In the genomic region with DNA sequence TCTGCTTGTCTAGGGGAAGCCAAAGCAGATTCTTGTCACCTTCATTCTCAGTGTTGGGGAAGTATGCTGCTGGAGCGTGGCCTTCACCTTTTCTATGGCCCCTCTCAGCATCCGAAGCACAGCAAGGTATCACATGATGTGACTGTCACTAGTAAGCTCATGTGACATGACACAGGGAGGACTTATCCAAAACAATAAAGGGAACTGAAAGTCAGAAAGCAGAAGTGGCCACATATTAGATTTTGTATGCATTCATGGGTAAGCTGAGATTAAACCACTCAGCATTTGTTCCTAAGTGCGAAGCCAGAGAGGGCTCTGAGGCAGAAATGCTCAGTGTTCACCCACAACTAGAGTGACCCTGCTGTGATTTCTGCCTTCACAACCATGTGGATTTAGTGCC, we compare ENCODE assay signal across 10 cellular contexts.
DNase-seq lines count a peak whose midpoint lies in the region; ATAC-seq and TF ChIP-seq lines count a peak whose summit lies in the region.
"Had no signal": no experiment of that assay in that cellular context is flagged by ENCODE, and none has a peak within 500 bp of the region (broad histone marks: within the 10 kb centered on the region; RNA-seq: fewer than 3 reads in every experiment).

No MANE protein-coding gene starts in this region.

- no peak overlapping the region for H3K4me3 Mint-ChIP-seq in central memory CD8-positive, alpha-beta T cell
- no peak overlapping the region for H3K4me3 Mint-ChIP-seq in activated CD8-positive, alpha-beta memory T cell treated with anti-CD3 and anti-CD28 coated beads, Interleukin-2, amount 10 ng/mL, durations not matched to agents 7 days and 5 days
- no peak overlapping the region for H3K4me3 Mint-ChIP-seq in natural killer cell
- H3K4me3 Mint-ChIP-seq: nephron had no signal

- H3K9me3 ChIP-seq in HAP-1 = no peaks in the 10 kb centered on the region

- intact Hi-C loops in natural killer cell (cut with micrococcal nuclease) = no loop called here

- no peaks in the 10 kb centered on the region for H3K36me3 ChIP-seq in HAP-1 (replicated peaks)

- no peak for DNase-seq in central memory CD8-positive, alpha-beta T cell (ENCODE audit: low spot score in 2 of 2)
- DNase-seq in activated CD8-positive, alpha-beta memory T cell treated with anti-CD3 and anti-CD28 coated beads, Interleukin-2, amount 10 ng/mL, durations not matched to agents 7 days and 5 days = no peak
- DNase-seq in activated gamma-delta T cell (lab: John Stamatoyannopoulos, UW) (no peak), HAP-1 (ENCODE audit: low spot score in 2 of 2) (no peak), natural killer cell (no peak)
- DNase-seq: DMS79 treated with DMSO at 0.1 percent for 48 hours had no signal

- no peaks in the 10 kb centered on the region for H3K4me1 ChIP-seq in HAP-1

- no peak overlapping the region for H3K27ac Mint-ChIP-seq in central memory CD8-positive, alpha-beta T cell (ENCODE audit: low read depth)
- no peak overlapping the region for H3K27ac Mint-ChIP-seq in activated CD8-positive, alpha-beta memory T cell treated with anti-CD3 and anti-CD28 coated beads, Interleukin-2, amount 10 ng/mL, durations not matched to agents 7 days and 5 days
- no peak overlapping the region for H3K27ac Mint-ChIP-seq in natural killer cell
- H3K27ac Mint-ChIP-seq: nephron had no signal

- H3K9me3 Mint-ChIP-seq in central memory CD8-positive, alpha-beta T cell = peaks cover 7% of the 10 kb centered on the region
- H3K9me3 Mint-ChIP-seq in activated CD8-positive, alpha-beta memory T cell treated with anti-CD3 and anti-CD28 coated beads, Interleukin-2, amount 10 ng/mL, durations not matched to agents 7 days and 5 days (ENCODE audit: low read depth) = no peaks in the 10 kb centered on the region
- H3K9me3 Mint-ChIP-seq in natural killer cell = peaks cover 0 to 2% of the 10 kb centered on the region in 2 donors
- H3K9me3 Mint-ChIP-seq: nephron had no signal

- no peak for TF ChIP-seq CTCF in natural killer cell (IDR thresholded peaks at IDR 0.05)

- no peaks in the 10 kb centered on the region for H3K36me3 Mint-ChIP-seq in central memory CD8-positive, alpha-beta T cell (ENCODE audit: insufficient read depth)
- no peaks in the 10 kb centered on the region for H3K36me3 Mint-ChIP-seq in activated CD8-positive, alpha-beta memory T cell treated with anti-CD3 and anti-CD28 coated beads, Interleukin-2, amount 10 ng/mL, durations not matched to agents 7 days and 5 days
- no peaks in the 10 kb centered on the region for H3K36me3 Mint-ChIP-seq in natural killer cell

- in situ Hi-C loops in HAP-1 (cut with MboI; ENCODE audit: low sequenced_read_pairs) = no loop called here

- ATAC-seq in GM18499 (IDR thresholded peaks at IDR 0.05; ENCODE audit: insufficient read depth, unreplicated experiment) (peak; percentile 100), GM21423 (IDR thresholded peaks at IDR 0.05; ENCODE audit: unreplicated experiment) (peak; percentile 98), HG03280 (IDR thresholded peaks at IDR 0.05; ENCODE audit: unreplicated experiment) (peak; percentile 98), natural killer cell (no peak)
- peak; percentile 49 for ATAC-seq in central memory CD8-positive, alpha-beta T cell (replicated peaks; ENCODE audit: extremely low read depth, poor library complexity, severe bottlenecking)
- no peak for ATAC-seq in activated CD8-positive, alpha-beta memory T cell treated with anti-CD3 and anti-CD28 coated beads, Interleukin-2, amount 10 ng/mL, durations not matched to agents 7 days and 5 days

- H3K27me3 Mint-ChIP-seq in central memory CD8-positive, alpha-beta T cell = peaks cover 37% of the 10 kb centered on the region
- H3K27me3 Mint-ChIP-seq in activated CD8-positive, alpha-beta memory T cell treated with anti-CD3 and anti-CD28 coated beads, Interleukin-2, amount 10 ng/mL, durations not matched to agents 7 days and 5 days = no peaks in the 10 kb centered on the region
- peaks cover 16 to 22% of the 10 kb centered on the region in 2 donors for H3K27me3 Mint-ChIP-seq in natural killer cell (ENCODE audit: low read depth in 2 of 2)

- no peak overlapping the region for H3K4me3 ChIP-seq in HAP-1

- no peaks in the 10 kb centered on the region for H3K4me1 Mint-ChIP-seq in central memory CD8-positive, alpha-beta T cell
- H3K4me1 Mint-ChIP-seq in activated CD8-positive, alpha-beta memory T cell treated with anti-CD3 and anti-CD28 coated beads, Interleukin-2, amount 10 ng/mL, durations not matched to agents 7 days and 5 days = no peaks in the 10 kb centered on the region
- H3K4me1 Mint-ChIP-seq in natural killer cell = no peaks in the 10 kb centered on the region

- no peaks in the 10 kb centered on the region for H3K27me3 ChIP-seq in HAP-1 (ENCODE audit: low read depth)

- CTCF ChIA-PET in activated CD8-positive, alpha-beta memory T cell treated with anti-CD3 and anti-CD28 coated beads, Interleukin-2, amount 10 ng/mL, durations not matched to agents 7 days and 5 days (lab: Charles Lee) = no interaction called here

Comparison
In these comparisons a context has a peak if more than half of its experiments do, and no peak if none do; other contexts are left out.
1. ATAC-seq: peak in GM18499 (single experiment), GM21423 (single experiment), HG03280 (single experiment) and central memory CD8-positive, alpha-beta T cell (single experiment); none in activated CD8-positive, alpha-beta memory T cell treated with anti-CD3 and anti-CD28 coated beads, Interleukin-2, amount 10 ng/mL, durations not matched to agents 7 days and 5 days (single experiment) and natural killer cell (0 of 3).